8 cellular contexts compared by ENCODE assay signal in genomic region chr19:52689804-52690394, GRCh38.
DNase-seq lines count a peak whose midpoint lies in the region; ATAC-seq and TF ChIP-seq lines count a peak whose summit lies in the region.

No MANE protein-coding gene starts in this region.

- DNase-seq in RWPE1 (ENCODE audit: low spot score) = peak; percentile 9
- peak in 39 of 56 donors; percentile 1 to 46 (median 17) for DNase-seq in amygdala (lab: John Stamatoyannopoulos, UW)
- peak in 42 of 51 donors; percentile 7 to 69 (median 26) for DNase-seq in hypothalamus (lab: John Stamatoyannopoulos, UW)
- no peak for DNase-seq in skeletal muscle cell (ENCODE audit: low read depth)
- no peak for DNase-seq in SHP77 (lab: John Stamatoyannopoulos, UW)

- TF ChIP-seq CTCF in GM12875 (IDR thresholded peaks at IDR 0.05; ENCODE audit: borderline replicate concordance, insufficient read depth, low read depth, low read length) (no peak), RWPE1 (conservative IDR thresholded peaks at IDR 0.05; ENCODE audit: low read depth) (no peak)

- POLR2A ChIA-PET in RWPE1 (lab: Yijun Ruan, JAX; ENCODE audit: low non-redundant PET) = no interaction called here

- peak overlapping the region; percentile 93 for H3K27ac ChIP-seq in RWPE1

- ATAC-seq in HG02759 (IDR thresholded peaks at IDR 0.05; ENCODE audit: unreplicated experiment) (peak; percentile 18), HG02973 (IDR thresholded peaks at IDR 0.05; ENCODE audit: unreplicated experiment) (no peak)

- CTCF ChIA-PET in RWPE1 (lab: Yijun Ruan, JAX) = no interaction called here

- H3K4me3 ChIP-seq in GM12875 (ENCODE audit: low read depth, low read length) = peak overlapping the region; percentile 62
- peak overlapping the region; percentile 59 for H3K4me3 ChIP-seq in skeletal muscle cell (ENCODE audit: low read depth, low read length)

Comparison
In these comparisons a context has a peak if more than half of its experiments do, and no peak if none do; other contexts are left out.
1. DNase-seq: peak in RWPE1 (single experiment), amygdala (39 of 56) and hypothalamus (42 of 51); none in skeletal muscle cell (single experiment) and SHP77 (0 of 2).